ENCODE assay signal across 1 cellular context in genomic region chr4:79088991-79089705, GRCh38.
TF ChIP-seq lines count a peak whose summit lies in the region.

No MANE protein-coding gene starts in this region.

TF ChIP-seq in SK-N-SH treated with all-trans-retinoic acid at 6 μM for 48 hours, 23 proteins besides CTCF, POLR2A, EP300 and RAD21 (continued from another document):
- TF ChIP-seq CREB5 (CRISPR knock-in tag; IDR thresholded peaks at IDR 0.05; ENCODE audit: low read depth) (no peak), ISL1 (CRISPR knock-in tag; IDR thresholded peaks at IDR 0.05) (no peak), ZFP30 (CRISPR knock-in tag; IDR thresholded peaks at IDR 0.05) (no peak), ZC3H10 (CRISPR knock-in tag; IDR thresholded peaks at IDR 0.05) (no peak)
